2 cellular contexts compared by ENCODE assay signal in genomic region chr20:54167909-54168872, GRCh38.
TF ChIP-seq lines count a peak whose summit lies in the region.

No MANE protein-coding gene starts in this region.

TF ChIP-seq in A549, 52 proteins besides CTCF, POLR2A, EP300 and RAD21 (continued from another document and continues in another):
- no peak for TF ChIP-seq EHMT2 (IDR thresholded peaks at IDR 0.05; ENCODE audit: low read depth)
- peak; percentile 78 for TF ChIP-seq RARB (CRISPR knock-in tag; IDR thresholded peaks at IDR 0.05)
- TF ChIP-seq EHF (CRISPR knock-in tag; IDR thresholded peaks at IDR 0.05) = peak; percentile 53
- no peak for TF ChIP-seq HDAC2 (IDR thresholded peaks at IDR 0.05)
- no peak for TF ChIP-seq ZFP36 (IDR thresholded peaks at IDR 0.05; ENCODE audit: borderline replicate concordance, partially characterized antibody)
- TF ChIP-seq RCOR1 (IDR thresholded peaks at IDR 0.05; ENCODE audit: low read depth, low read length) = no peak
- no peak for TF ChIP-seq RFX5 (IDR thresholded peaks at IDR 0.05)
- TF ChIP-seq ATOH8 (CRISPR knock-in tag; IDR thresholded peaks at IDR 0.05; ENCODE audit: low read depth) = no peak
- no peak; a peak in 1 of 4 replicates for TF ChIP-seq CEBPB (IDR thresholded peaks at IDR 0.05)
- peak; percentile 71; the same call in 1 of the 2 replicates for TF ChIP-seq HEYL (CRISPR knock-in tag; IDR thresholded peaks at IDR 0.05)
- peak; percentile 87 for TF ChIP-seq FOSB (CRISPR knock-in tag; IDR thresholded peaks at IDR 0.05)
- peak; percentile 70; the same call in 1 of the 2 replicates for TF ChIP-seq ZSCAN20 (CRISPR knock-in tag; IDR thresholded peaks at IDR 0.05)
- TF ChIP-seq CHD2 (IDR thresholded peaks at IDR 0.05; ENCODE audit: low read length, partially characterized antibody) = no peak
- no peak for TF ChIP-seq FOXS1 (CRISPR knock-in tag; IDR thresholded peaks at IDR 0.05)
- no peak for TF ChIP-seq JUNB (IDR thresholded peaks at IDR 0.05)
- peak; percentile 90 for TF ChIP-seq POLR2AphosphoS2 (conservative IDR thresholded peaks at IDR 0.05; ENCODE audit: low read length)
- no peak for TF ChIP-seq KDM5A (IDR thresholded peaks at IDR 0.05)
- no peak; the same call in 1 of the 2 replicates for TF ChIP-seq REST (IDR thresholded peaks at IDR 0.05)
- peak; percentile 96 for TF ChIP-seq HOXA7 (CRISPR knock-in tag; IDR thresholded peaks at IDR 0.05)
- TF ChIP-seq NR3C1 (IDR thresholded peaks at IDR 0.05) = no peak
- peak; percentile 76 for TF ChIP-seq TP53 (CRISPR knock-in tag; IDR thresholded peaks at IDR 0.05)
- TF ChIP-seq HOXB5 (CRISPR knock-in tag; IDR thresholded peaks at IDR 0.05) = 0 out of 2 replicates have a peak, but pooled peaks have one; percentile 53
- TF ChIP-seq RNF2 (IDR thresholded peaks at IDR 0.05; ENCODE audit: borderline replicate concordance, low read depth) = no peak
- no peak for TF ChIP-seq MAFK (IDR thresholded peaks at IDR 0.05; ENCODE audit: partially characterized antibody)
- peak; percentile 70; the same call in 1 of the 2 replicates for TF ChIP-seq HMGXB4 (CRISPR knock-in tag; IDR thresholded peaks at IDR 0.05; ENCODE audit: borderline replicate concordance)
- no peak for TF ChIP-seq CBX8 (IDR thresholded peaks at IDR 0.05)
- peak; percentile 97 for TF ChIP-seq TFCP2L1 (CRISPR knock-in tag; IDR thresholded peaks at IDR 0.05)
- no peak for TF ChIP-seq KDM1A (IDR thresholded peaks at IDR 0.05; ENCODE audit: low read depth)
- no peak for TF ChIP-seq ELK1 (IDR thresholded peaks at IDR 0.05; ENCODE audit: low read depth, low read length)
- TF ChIP-seq GATA3 (IDR thresholded peaks at IDR 0.05; ENCODE audit: borderline replicate concordance) = peak; percentile 55
- 0 out of 2 replicates have a peak, but pooled peaks have one; percentile 52 for TF ChIP-seq ZNF302 (CRISPR knock-in tag; IDR thresholded peaks at IDR 0.05)
- TF ChIP-seq JUN (IDR thresholded peaks at IDR 0.05) = peak; percentile 90 to 92
- no peak for TF ChIP-seq HES2 (IDR thresholded peaks at IDR 0.05)
- TF ChIP-seq CHD4 (IDR thresholded peaks at IDR 0.05; ENCODE audit: borderline replicate concordance) = no peak

TF ChIP-seq in HCT116, 20 proteins besides CTCF, POLR2A, EP300 and RAD21 (continued from another document):
- TF ChIP-seq FOSL1 (IDR thresholded peaks at IDR 0.05; ENCODE audit: low read depth) (peak; percentile 50), ELF1 (IDR thresholded peaks at IDR 0.05; ENCODE audit: borderline replicate concordance, low read depth) (no peak; the same call in 1 of the 2 replicates), ZFX (IDR thresholded peaks at IDR 0.05) (no peak), CBX3 (IDR thresholded peaks at IDR 0.05; ENCODE audit: low read depth) (peak; percentile 85), ATF3 (IDR thresholded peaks at IDR 0.05) (no peak), CEBPB (IDR thresholded peaks at IDR 0.05; ENCODE audit: low read depth) (no peak), POLR2AphosphoS5 (IDR thresholded peaks at IDR 0.05; ENCODE audit: low read depth, low read length) (peak; percentile 25; the same call in 1 of the 2 replicates), YY1 (IDR thresholded peaks at IDR 0.05; ENCODE audit: extremely low read depth, insufficient replicate concordance, low read depth, low read length) (no peak), MAX (IDR thresholded peaks at IDR 0.05) (peak; percentile 57; the same call in 1 of the 2 replicates), REST (IDR thresholded peaks at IDR 0.05; ENCODE audit: low read depth) (no peak), EZH2phosphoT487 (IDR thresholded peaks at IDR 0.05; ENCODE audit: borderline replicate concordance) (no peak), EZH2 (IDR thresholded peaks at IDR 0.05) (no peak), SP1 (IDR thresholded peaks at IDR 0.05; ENCODE audit: low read depth) (peak; percentile 66), SIN3A (IDR thresholded peaks at IDR 0.05; ENCODE audit: low read depth) (peak; percentile 62; the same call in 1 of the 2 replicates), ZBTB33 (IDR thresholded peaks at IDR 0.05; ENCODE audit: extremely low read depth, insufficient replicate concordance, low read length) (no peak), TCF7L2 (IDR thresholded peaks at IDR 0.05; ENCODE audit: borderline replicate concordance, extremely low read depth, insufficient read depth, insufficient read length) (peak; percentile 65), ZNF274 (IDR thresholded peaks at IDR 0.05; ENCODE audit: low read depth, low read length) (no peak), EGR1 (IDR thresholded peaks at IDR 0.05; ENCODE audit: low read depth) (no peak)
